ENCODE assay signal across 30 cellular contexts in the genomic region with DNA sequence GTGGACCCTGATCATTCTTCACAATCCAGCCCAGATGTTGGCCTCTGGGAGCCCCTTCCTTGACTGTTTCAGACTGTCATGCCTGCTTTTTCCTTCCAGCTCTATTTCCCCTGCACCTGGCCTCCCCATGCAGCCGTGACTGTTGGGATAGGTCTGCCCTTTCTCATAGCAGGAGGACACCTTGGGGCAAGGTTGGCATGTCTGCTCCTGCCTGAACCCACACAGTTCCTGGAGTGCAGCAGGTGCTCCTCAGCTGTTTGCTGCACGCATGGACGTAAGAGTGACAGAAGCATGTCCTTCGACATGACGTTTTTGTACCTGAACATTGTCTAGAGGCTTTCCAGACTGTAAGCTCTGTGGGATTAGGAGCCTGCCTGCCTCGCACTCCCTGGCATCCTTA. TPM values are rescaled to one million over a fixed set of nuclear protein-coding genes. Genes with fewer than 3 reads are reported as not detected.
DNase-seq lines count a peak whose midpoint lies in the region; ATAC-seq, FAIRE-seq and TF ChIP-seq lines count a peak whose summit lies in the region.
"Had no signal": no experiment of that assay in that cellular context is flagged by ENCODE, and none has a peak within 500 bp of the region (broad histone marks: within the 10 kb centered on the region; RNA-seq: fewer than 3 reads in every experiment).

No MANE protein-coding gene starts in this region.

- TF ChIP-seq CTCF in bronchial epithelial cell (IDR thresholded peaks at IDR 0.05; ENCODE audit: insufficient read depth, low read length, severe bottlenecking) = no peak
- no peak for TF ChIP-seq CTCF in osteocyte (IDR thresholded peaks at IDR 0.05)
- TF ChIP-seq CTCF in BE2C (IDR thresholded peaks at IDR 0.05; ENCODE audit: low read depth, low read length) = no peak

- H3K4me3 ChIP-seq in bronchial epithelial cell (ENCODE audit: low read depth, low read length) (no peak overlapping the region), BE2C (ENCODE audit: low read depth, low read length) (no peak overlapping the region)
- H3K4me3 ChIP-seq: BLaER1, coronary artery, SK-N-MC, stomach, upper lobe of right lung had no signal

- intact Hi-C loops in activated CD4-positive, alpha-beta T cell treated with anti-CD3 and anti-CD28 coated beads for 36 hours (cut with DNase I, micrococcal nuclease) = no loop called here

- no peak for FAIRE-seq in bronchial epithelial cell (lab: Jason Lieb, UNC)
- FAIRE-seq: D721Med, kidney, small intestine had no signal

- peaks cover 4% of the 10 kb centered on the region; the same call in 1 of the 2 replicates for H3K4me1 ChIP-seq in BE2C
- H3K4me1 ChIP-seq: BLaER1 had no signal

- ATAC-seq in activated CD4-positive, alpha-beta T cell treated with anti-CD3 and anti-CD28 coated beads for 36 hours = no peak
- ATAC-seq: activated CD8-positive, alpha-beta T cell treated with anti-CD3 and anti-CD28 coated beads, Interleukin-2, amount 10 ng/mL, durations not matched to agents 7 days and 5 days had no signal

- H3K4me1 Mint-ChIP-seq in osteocyte (ENCODE audit: unreplicated experiment) = peaks cover 20% of the 10 kb centered on the region
- peaks cover 4% of the 10 kb centered on the region for H3K4me1 Mint-ChIP-seq in activated CD4-positive, alpha-beta T cell treated with anti-CD3 and anti-CD28 coated beads for 36 hours

- H3K27ac Mint-ChIP-seq in osteocyte (ENCODE audit: unreplicated experiment) = peak overlapping the region; percentile 58
- no peak overlapping the region for H3K27ac Mint-ChIP-seq in activated CD4-positive, alpha-beta T cell treated with anti-CD3 and anti-CD28 coated beads for 36 hours
- H3K27ac Mint-ChIP-seq: activated B cell treated with CpG ODN at 0.5 μM for 24 hours; activated CD8-positive, alpha-beta T cell treated with anti-CD3 and anti-CD28 coated beads, Interleukin-2, amount 10 ng/mL, durations not matched to agents 7 days and 5 days; activated T-cell treated with anti-CD3 and anti-CD28 coated beads, Interleukin-2, amount 50 U/mL, for 24 hours; memory B cell had no signal

- H3K36me3 Mint-ChIP-seq in osteocyte (ENCODE audit: unreplicated experiment) = peaks cover 7% of the 10 kb centered on the region
- H3K36me3 Mint-ChIP-seq in activated CD4-positive, alpha-beta T cell treated with anti-CD3 and anti-CD28 coated beads for 36 hours (ENCODE audit: low read depth) = no peaks in the 10 kb centered on the region

- H3K36me3 ChIP-seq in bronchial epithelial cell (ENCODE audit: control insufficient read depth, insufficient read depth, low read length) (peaks cover 3% of the 10 kb centered on the region), BE2C (no peaks in the 10 kb centered on the region)
- H3K36me3 ChIP-seq: upper lobe of right lung had no signal

- no peaks in the 10 kb centered on the region for H3K9me3 ChIP-seq in BE2C
- H3K9me3 ChIP-seq: BLaER1, stomach, upper lobe of right lung had no signal

- CTCF ChIA-PET in activated CD4-positive, alpha-beta T cell treated with anti-CD3 and anti-CD28 coated beads for 36 hours (lab: Charles Lee) = interaction anchor here (1.1 kb wide), 1 partner anchor 73 kb away, joined by 5 read pairs; no protein-coding TSS in a partner anchor

- peaks cover 8% of the 10 kb centered on the region for H3K9me3 Mint-ChIP-seq in osteocyte (ENCODE audit: unreplicated experiment)
- H3K9me3 Mint-ChIP-seq in activated CD4-positive, alpha-beta T cell treated with anti-CD3 and anti-CD28 coated beads for 36 hours (ENCODE audit: low read depth) = no peaks in the 10 kb centered on the region
- H3K9me3 Mint-ChIP-seq: activated B cell treated with CpG ODN at 0.5 μM for 24 hours; activated T-cell treated with anti-CD3 and anti-CD28 coated beads, Interleukin-2, amount 50 U/mL, for 24 hours; memory B cell had no signal

- no peaks in the 10 kb centered on the region for H3K27me3 Mint-ChIP-seq in osteocyte (ENCODE audit: unreplicated experiment)
- H3K27me3 Mint-ChIP-seq in activated CD4-positive, alpha-beta T cell treated with anti-CD3 and anti-CD28 coated beads for 36 hours = no peaks in the 10 kb centered on the region
- H3K27me3 Mint-ChIP-seq: activated B cell treated with CpG ODN at 0.5 μM for 24 hours; activated T-cell treated with anti-CD3 and anti-CD28 coated beads, Interleukin-2, amount 50 U/mL, for 24 hours; IgD-negative memory B cell; memory B cell; naive B cell had no signal

- no peak overlapping the region for H3K4me3 Mint-ChIP-seq in osteocyte (ENCODE audit: unreplicated experiment)
- H3K4me3 Mint-ChIP-seq in activated CD4-positive, alpha-beta T cell treated with anti-CD3 and anti-CD28 coated beads for 36 hours = no peak overlapping the region
- H3K4me3 Mint-ChIP-seq: activated B cell treated with CpG ODN at 0.5 μM for 24 hours; activated CD8-positive, alpha-beta T cell treated with anti-CD3 and anti-CD28 coated beads, Interleukin-2, amount 10 ng/mL, durations not matched to agents 7 days and 5 days; activated T-cell treated with anti-CD3 and anti-CD28 coated beads, Interleukin-2, amount 50 U/mL, for 24 hours; IgD-negative memory B cell; memory B cell had no signal

- POLR2A ChIA-PET in activated CD4-positive, alpha-beta T cell treated with anti-CD3 and anti-CD28 coated beads for 36 hours (lab: Charles Lee) = no interaction called here

- DNase-seq in NCI-H2107 treated with DMSO at 0.1 percent for 48 hours (lab: John Stamatoyannopoulos, UW; ENCODE audit: unreplicated experiment) = peak; percentile 51
- no peak for DNase-seq in NCI-H2107 (lab: John Stamatoyannopoulos, UW)
- DNase-seq in NCI-H345 treated with DMSO at 0.1 percent for 48 hours (lab: John Stamatoyannopoulos, UW; ENCODE audit: unreplicated experiment) = peak; percentile 60
- peak; percentile 68 for DNase-seq in bronchial epithelial cell (ENCODE audit: low read depth)
- no peak for DNase-seq in osteocyte (ENCODE audit: extremely low spot score, unreplicated experiment)
- DNase-seq in BE2C = no peak
- DNase-seq in activated CD4-positive, alpha-beta T cell treated with anti-CD3 and anti-CD28 coated beads for 36 hours = no peak
- DNase-seq in GOT3 (lab: John Stamatoyannopoulos, UW) = no peak
- DNase-seq: 8988T; activated B cell treated with CpG ODN at 0.5 μM for 24 hours; activated CD8-positive, alpha-beta T cell treated with anti-CD3 and anti-CD28 coated beads, Interleukin-2, amount 10 ng/mL, durations not matched to agents 7 days and 5 days; activated naive CD4-positive, alpha-beta T cell treated with Interleukin-2 at 50 U/mL for 16 hours; activated T-cell treated with anti-CD3 and anti-CD28 coated beads, Interleukin-2, amount 50 U/mL, for 24 hours; GDM1; HCEC 1CT; hippocampal formation; kidney; MM.1S; naive B cell; NCI-H1930; small intestine; stimulated activated CD4-positive, alpha-beta T cell treated with anti-CD3 and anti-CD28 coated beads, Interleukin-4, amount 100 ng/mL, for 1 hour; stomach; upper lobe of right lung had no signal

- H3K27me3 ChIP-seq in bronchial epithelial cell (ENCODE audit: control insufficient read depth, insufficient read depth, low read length) (no peaks in the 10 kb centered on the region), BE2C (no peaks in the 10 kb centered on the region)
- H3K27me3 ChIP-seq: BLaER1, stomach, upper lobe of right lung had no signal

RNA-seq across cellular contexts. Expression of gene POR, which starts 24.0 kb away (rescaled TPM):
- 75.0 and 179 TPM in 2 replicates for total RNA-seq in bronchial epithelial cell
- total RNA-seq in osteocyte = 62.1 and 74.0 TPM in 2 replicates
- 85.5 TPM for polyA plus RNA-seq in BE2C (2012; ENCODE audit: insufficient read depth, insufficient read length, low read depth)
- total RNA-seq in activated CD4-positive, alpha-beta T cell treated with anti-CD3 and anti-CD28 coated beads for 36 hours = 10 to 100 TPM; 24.9 to 33.8 TPM

RNA-seq across cellular contexts. Expression of gene TMEM120A, which starts 55.5 kb away (rescaled TPM):
- total RNA-seq in bronchial epithelial cell = 21.6 and 34.7 TPM in 2 replicates
- 36.3 and 37.6 TPM in 2 replicates for total RNA-seq in osteocyte
- polyA plus RNA-seq in BE2C (2012; ENCODE audit: insufficient read depth, insufficient read length, low read depth) = 24.0 TPM
- 10 to 100 TPM; 14.5 to 15.3 TPM for total RNA-seq in activated CD4-positive, alpha-beta T cell treated with anti-CD3 and anti-CD28 coated beads for 36 hours

Comparison
In these comparisons a context has a peak if more than half of its experiments do, and no peak if none do; other contexts are left out.
1. DNase-seq: peak in NCI-H2107 treated with DMSO at 0.1 percent for 48 hours (single experiment), NCI-H345 treated with DMSO at 0.1 percent for 48 hours (single experiment) and bronchial epithelial cell (single experiment); none in NCI-H2107 (single experiment), osteocyte (single experiment), BE2C (single experiment), activated CD4-positive, alpha-beta T cell treated with anti-CD3 and anti-CD28 coated beads for 36 hours (single experiment) and GOT3 (single experiment).